ENCODE assay signal across 8 cellular contexts in genomic region chr9:128912270-128912853, GRCh38. TPM values are rescaled to one million over a fixed set of nuclear protein-coding genes. Genes with fewer than 3 reads are reported as not detected.
A peak's percentile ranks its signal among the peaks of the same experiment; 100 is the strongest.
DNase-seq lines count a peak whose midpoint lies in the region; ATAC-seq and TF ChIP-seq lines count a peak whose summit lies in the region.

No MANE protein-coding gene starts in this region.

- no peak for ATAC-seq in central memory CD8-positive, alpha-beta T cell (replicated peaks; ENCODE audit: extremely low read depth, poor library complexity, severe bottlenecking)
- ATAC-seq in HG03460 (IDR thresholded peaks at IDR 0.05; ENCODE audit: unreplicated experiment) = no peak
- no peak for ATAC-seq in GM18520 (IDR thresholded peaks at IDR 0.05; ENCODE audit: unreplicated experiment)

- H2BK12ac ChIP-seq in mesenchymal stem cell (ENCODE audit: low read length in 2 of 2) = peak overlapping the region; percentile 61 to 97

- no peaks in the 10 kb centered on the region for H3K9me3 Mint-ChIP-seq in central memory CD8-positive, alpha-beta T cell

- peak overlapping the region; percentile 89 for H3K27ac Mint-ChIP-seq in central memory CD8-positive, alpha-beta T cell (ENCODE audit: low read depth)

- H3K23ac ChIP-seq in mesenchymal stem cell (ENCODE audit: low read length in 2 of 2) = peak overlapping the region in 1 of 2 experiments; percentile 25

- peaks cover 57% of the 10 kb centered on the region for H3K79me1 ChIP-seq in mesenchymal stem cell (replicated peaks; ENCODE audit: low read length, poor library complexity, severe bottlenecking)

- peak overlapping the region; percentile 64 to 94 for H3K4ac ChIP-seq in mesenchymal stem cell (ENCODE audit: low read depth in 1 of 2, low read length in 2 of 2)

- peak overlapping the region; percentile 63 to 98 for H3K18ac ChIP-seq in mesenchymal stem cell (ENCODE audit: low read depth in 1 of 2, low read length in 2 of 2)

- no peaks in the 10 kb centered on the region for H3K9me3 ChIP-seq in mesenchymal stem cell (ENCODE audit: control insufficient read depth, low read length)

- H3K27ac ChIP-seq in 22Rv1 (peak overlapping the region; percentile 91), mesenchymal stem cell (ENCODE audit: low read length, poor library complexity, severe bottlenecking) (peak overlapping the region; percentile 65)

- H3K9ac ChIP-seq in mesenchymal stem cell (ENCODE audit: low read length) = peak overlapping the region; percentile 51

- H3K4me1 ChIP-seq in mesenchymal stem cell (ENCODE audit: control insufficient read depth, insufficient read depth, low read depth, low read length) = peaks cover 41% of the 10 kb centered on the region

- WGBS in mesenchymal stem cell = 50% methylated on average over 15 of the region's 15 CpGs

- no peak overlapping the region for H2AFZ ChIP-seq in mesenchymal stem cell (ENCODE audit: low read depth, low read length)

- DNase-seq in HT1080 (ENCODE audit: low read depth) (peak; percentile 96), mesenchymal stem cell (peak; percentile 70), activated gamma-delta T cell treated with Interleukin-2 at 50 U/mL for 16 hours (no peak), GOT3 (lab: John Stamatoyannopoulos, UW) (no peak)
- DNase-seq in central memory CD8-positive, alpha-beta T cell (ENCODE audit: low spot score in 2 of 2) = no peak

- peaks cover 28% of the 10 kb centered on the region for H3K4me1 Mint-ChIP-seq in central memory CD8-positive, alpha-beta T cell

- peak overlapping the region; percentile 94 for H4K91ac ChIP-seq in mesenchymal stem cell (ENCODE audit: low read length)

- H2BK120ac ChIP-seq in mesenchymal stem cell (ENCODE audit: low read depth, low read length) = peak overlapping the region; percentile 82

- H3K4me2 ChIP-seq in mesenchymal stem cell (ENCODE audit: low read length, poor library complexity, severe bottlenecking) = no peak overlapping the region

- peak overlapping the region; percentile 96 for H2AK5ac ChIP-seq in mesenchymal stem cell (ENCODE audit: low read length, severe bottlenecking)

- H3K36me3 ChIP-seq in mesenchymal stem cell (ENCODE audit: control insufficient read depth in 1 of 2, insufficient read depth in 2 of 2, low read depth in 1 of 2, low read length in 2 of 2) = peaks cover 42 to 75% of the 10 kb centered on the region in 2 experiments

- peaks cover 29% of the 10 kb centered on the region for H3K36me3 Mint-ChIP-seq in central memory CD8-positive, alpha-beta T cell (ENCODE audit: insufficient read depth)

- peak overlapping the region; percentile 90 for H4K8ac ChIP-seq in mesenchymal stem cell (ENCODE audit: low read length)

- H3K4me3 ChIP-seq in mesenchymal stem cell (ENCODE audit: insufficient read depth in 1 of 2, low read depth in 1 of 2, low read length in 2 of 2) = peak overlapping the region in 1 of 2 experiments; percentile 53

- peak overlapping the region; percentile 44 for H2BK15ac ChIP-seq in mesenchymal stem cell (ENCODE audit: low read depth, poor library complexity, severe bottlenecking)

- peak overlapping the region; percentile 33 for H2BK5ac ChIP-seq in mesenchymal stem cell (ENCODE audit: low read depth, low read length, poor library complexity, severe bottlenecking)

- H3K27me3 ChIP-seq in mesenchymal stem cell (ENCODE audit: control insufficient read depth in 1 of 2, insufficient read depth in 1 of 2, low read length in 2 of 2) = no peaks in the 10 kb centered on the region

- H3K4me3 Mint-ChIP-seq in central memory CD8-positive, alpha-beta T cell = peak overlapping the region; percentile 52

- H3K14ac ChIP-seq in mesenchymal stem cell (ENCODE audit: low read length in 2 of 2) = no peak overlapping the region

- no peak for TF ChIP-seq CTCF in 22Rv1 (IDR thresholded peaks at IDR 0.05)

- no peaks in the 10 kb centered on the region for H3K27me3 Mint-ChIP-seq in central memory CD8-positive, alpha-beta T cell

RNA-seq across cellular contexts. Expression of gene PHYHD1, which starts 8.4 kb away (rescaled TPM):
- total RNA-seq in HT1080 (2014; rRNA removed; shearing (Covaris generic)) = 0.16 TPM in 1 of 2 replicates, not detected in the other
- polyA plus RNA-seq in HT1080 (2015; cell fraction: cytosol; rRNA removed) = not detected in 2 replicates
- not detected in 2 replicates for polyA plus RNA-seq in HT1080 (2015; cell fraction: nucleus; rRNA removed)
- polyA plus RNA-seq in mesenchymal stem cell (2013, experiment 1 of 2) = 24.3 TPM
- 25.0 TPM for polyA plus RNA-seq in mesenchymal stem cell (2013, experiment 2 of 2)

RNA-seq across cellular contexts. Expression of gene LRRC8A, which starts 30.4 kb away (rescaled TPM):
- total RNA-seq in HT1080 (2014; rRNA removed; shearing (Covaris generic)) = 65.0 and 71.5 TPM in 2 replicates
- polyA plus RNA-seq in HT1080 (2015; cell fraction: cytosol; rRNA removed) = 63.5 and 65.8 TPM in 2 replicates
- polyA plus RNA-seq in HT1080 (2015; cell fraction: nucleus; rRNA removed) = 51.5 and 54.0 TPM in 2 replicates
- polyA plus RNA-seq in mesenchymal stem cell (2013, experiment 1 of 2) = 45.4 TPM
- polyA plus RNA-seq in mesenchymal stem cell (2013, experiment 2 of 2) = 46.0 TPM

RNA-seq across cellular contexts. Expression of gene KYAT1, which starts 30.6 kb away (rescaled TPM):
- 7.7 and 8.6 TPM in 2 replicates for total RNA-seq in HT1080 (2014; rRNA removed; shearing (Covaris generic))
- polyA plus RNA-seq in HT1080 (2015; cell fraction: cytosol; rRNA removed) = 9.5 and 11.0 TPM in 2 replicates
- 27.9 and 33.7 TPM in 2 replicates for polyA plus RNA-seq in HT1080 (2015; cell fraction: nucleus; rRNA removed)
- polyA plus RNA-seq in mesenchymal stem cell (2013, experiment 1 of 2) = 5.2 TPM
- polyA plus RNA-seq in mesenchymal stem cell (2013, experiment 2 of 2) = 5.6 TPM

RNA-seq across cellular contexts. Expression of gene DOLK, which starts 35.0 kb away (rescaled TPM):
- 23.4 and 29.1 TPM in 2 replicates for total RNA-seq in HT1080 (2014; rRNA removed; shearing (Covaris generic))
- polyA plus RNA-seq in HT1080 (2015; cell fraction: cytosol; rRNA removed) = 13.2 and 14.0 TPM in 2 replicates
- 14.9 and 17.7 TPM in 2 replicates for polyA plus RNA-seq in HT1080 (2015; cell fraction: nucleus; rRNA removed)
- 31.1 TPM for polyA plus RNA-seq in mesenchymal stem cell (2013, experiment 1 of 2)
- polyA plus RNA-seq in mesenchymal stem cell (2013, experiment 2 of 2) = 31.0 TPM

RNA-seq across cellular contexts. Expression of gene NUP188, which starts 35.1 kb away (rescaled TPM):
- 51.8 and 63.6 TPM in 2 replicates for total RNA-seq in HT1080 (2014; rRNA removed; shearing (Covaris generic))
- polyA plus RNA-seq in HT1080 (2015; cell fraction: cytosol; rRNA removed) = 30.6 and 30.7 TPM in 2 replicates
- 67.9 and 80.6 TPM in 2 replicates for polyA plus RNA-seq in HT1080 (2015; cell fraction: nucleus; rRNA removed)
- polyA plus RNA-seq in mesenchymal stem cell (2013, experiment 1 of 2) = 14.9 TPM
- polyA plus RNA-seq in mesenchymal stem cell (2013, experiment 2 of 2) = 14.6 TPM

Comparison
In these comparisons a context has a peak if more than half of its experiments do, and no peak if none do; other contexts are left out.
1. DNase-seq: peak in HT1080 (single experiment) and mesenchymal stem cell (single experiment); none in central memory CD8-positive, alpha-beta T cell (0 of 2), activated gamma-delta T cell treated with Interleukin-2 at 50 U/mL for 16 hours (single experiment) and GOT3 (single experiment).